ENCODE assay signal across 12 cellular contexts in the genomic region with DNA sequence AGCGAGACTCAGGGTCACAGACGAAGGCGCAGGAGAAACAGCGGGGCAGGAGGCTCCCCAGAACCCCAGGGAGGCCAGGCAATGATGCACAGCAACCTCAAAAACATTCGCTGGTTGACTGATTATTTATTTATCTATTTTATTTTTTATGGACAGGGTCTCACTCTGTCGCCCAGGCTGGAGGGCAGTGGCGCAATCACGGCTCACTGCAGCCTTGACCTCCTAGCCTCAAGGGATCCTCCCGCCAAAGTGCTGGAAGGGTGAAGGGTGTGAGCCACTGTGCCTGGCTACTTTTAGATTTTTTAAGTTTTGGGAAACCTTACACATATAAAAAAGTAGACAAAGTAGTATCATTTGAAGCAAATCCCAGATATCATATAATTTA.
DNase-seq lines count a peak whose midpoint lies in the region; ATAC-seq and TF ChIP-seq lines count a peak whose summit lies in the region.
"Had no signal": no experiment of that assay in that cellular context is flagged by ENCODE, and none has a peak within 500 bp of the region (broad histone marks: within the 10 kb centered on the region; RNA-seq: fewer than 3 reads in every experiment).

No MANE protein-coding gene starts in this region.

- H3K27me3 ChIP-seq in thoracic aorta (replicated peaks; ENCODE audit: insufficient read depth): no peaks in the 10 kb centered on the region

- peak overlapping the region; percentile 30 for H3K27ac Mint-ChIP-seq in activated CD8-positive, alpha-beta T cell treated with anti-CD3 and anti-CD28 coated beads, Interleukin-2, amount 10 ng/mL, durations not matched to agents 7 days and 5 days
- no peak overlapping the region for H3K27ac Mint-ChIP-seq in activated CD8-positive, alpha-beta T cell treated with anti-CD3 and anti-CD28 coated beads for 36 hours
- peak overlapping the region; percentile 54 for H3K27ac Mint-ChIP-seq in mesothelial cell of epicardium

- no peak for TF ChIP-seq CTCF in activated CD8-positive, alpha-beta T cell treated with anti-CD3 and anti-CD28 coated beads for 36 hours (IDR thresholded peaks at IDR 0.05)
- TF ChIP-seq CTCF in coronary artery (IDR thresholded peaks at IDR 0.05) (no peak), mesothelial cell of epicardium (IDR thresholded peaks at IDR 0.05; ENCODE audit: unreplicated experiment) (no peak), thoracic aorta (IDR thresholded peaks at IDR 0.05) (no peak)

- CTCF ChIA-PET in activated CD8-positive, alpha-beta T cell treated with anti-CD3 and anti-CD28 coated beads, Interleukin-2, amount 10 ng/mL, durations not matched to agents 7 days and 5 days (lab: Charles Lee): no interaction called here
- CTCF ChIA-PET in activated CD8-positive, alpha-beta T cell treated with anti-CD3 and anti-CD28 coated beads for 36 hours (lab: Charles Lee): no interaction called here

- H3K36me3 ChIP-seq in thoracic aorta: peaks cover 19% of the 10 kb centered on the region

- ATAC-seq in activated CD8-positive, alpha-beta T cell treated with anti-CD3 and anti-CD28 coated beads, Interleukin-2, amount 10 ng/mL, durations not matched to agents 7 days and 5 days: no peak
- ATAC-seq in activated CD8-positive, alpha-beta T cell treated with anti-CD3 and anti-CD28 coated beads for 36 hours: no peak
- ATAC-seq in thoracic aorta (ENCODE audit: insufficient number of reproducible peaks, low FRiP score, low read depth) (no peak), GM18861 (IDR thresholded peaks at IDR 0.05; ENCODE audit: unreplicated experiment) (no peak)

- H3K4me3 Mint-ChIP-seq in activated CD8-positive, alpha-beta T cell treated with anti-CD3 and anti-CD28 coated beads, Interleukin-2, amount 10 ng/mL, durations not matched to agents 7 days and 5 days: no peak overlapping the region
- no peak overlapping the region for H3K4me3 Mint-ChIP-seq in activated CD8-positive, alpha-beta T cell treated with anti-CD3 and anti-CD28 coated beads for 36 hours
- no peak overlapping the region for H3K4me3 Mint-ChIP-seq in mesothelial cell of epicardium
- H3K4me3 Mint-ChIP-seq: stimulated activated effector memory CD8-positive, alpha-beta T cell treated with anti-CD3 and anti-CD28 coated beads, Interleukin-12 subunit alpha, Interleukin-12 subunit beta, amount 100 ng/mL, for 72 hours had no signal

- no peaks in the 10 kb centered on the region for H3K9me3 Mint-ChIP-seq in activated CD8-positive, alpha-beta T cell treated with anti-CD3 and anti-CD28 coated beads, Interleukin-2, amount 10 ng/mL, durations not matched to agents 7 days and 5 days (ENCODE audit: insufficient read depth)
- H3K9me3 Mint-ChIP-seq in activated CD8-positive, alpha-beta T cell treated with anti-CD3 and anti-CD28 coated beads for 36 hours: no peaks in the 10 kb centered on the region
- H3K9me3 Mint-ChIP-seq in mesothelial cell of epicardium: no peaks in the 10 kb centered on the region
- H3K9me3 Mint-ChIP-seq: stimulated activated effector memory CD8-positive, alpha-beta T cell treated with anti-CD3 and anti-CD28 coated beads, Interleukin-12 subunit alpha, Interleukin-12 subunit beta, amount 100 ng/mL, for 72 hours had no signal

- H3K9me3 ChIP-seq in thoracic aorta: no peaks in the 10 kb centered on the region

- H3K4me3 ChIP-seq in coronary artery (peak overlapping the region; percentile 46), thoracic aorta (no peak overlapping the region)

- POLR2A ChIA-PET in activated CD8-positive, alpha-beta T cell treated with anti-CD3 and anti-CD28 coated beads, Interleukin-2, amount 10 ng/mL, durations not matched to agents 7 days and 5 days (lab: Charles Lee): no interaction called here
- POLR2A ChIA-PET in activated CD8-positive, alpha-beta T cell treated with anti-CD3 and anti-CD28 coated beads for 36 hours (lab: Charles Lee): no interaction called here

- H3K4me1 ChIP-seq in thoracic aorta (ENCODE audit: control insufficient read depth in 1 of 2, low read depth in 2 of 2): peaks cover 24 to 40% of the 10 kb centered on the region in 2 donors

- no peak for DNase-seq in activated CD8-positive, alpha-beta T cell treated with anti-CD3 and anti-CD28 coated beads, Interleukin-2, amount 10 ng/mL, durations not matched to agents 7 days and 5 days
- DNase-seq in activated CD8-positive, alpha-beta T cell treated with anti-CD3 and anti-CD28 coated beads for 36 hours: no peak
- no peak for DNase-seq in coronary artery (ENCODE audit: low spot score)
- DNase-seq in mesothelial cell of epicardium (ENCODE audit: low spot score in 2 of 2, unreplicated experiment in 2 of 2): no peak
- DNase-seq in thoracic aorta (ENCODE audit: low spot score): no peak
- no peak for DNase-seq in NOMO-1 treated with DMSO at 0.1 percent for 48 hours (lab: John Stamatoyannopoulos, UW; ENCODE audit: unreplicated experiment)
- DNase-seq in GF-D8 (lab: John Stamatoyannopoulos, UW): no peak
- DNase-seq: DMS153, KG1, NCI-H1930 had no signal

- H3K27ac ChIP-seq in coronary artery: peak overlapping the region; percentile 70 to 96
- H3K27ac ChIP-seq in thoracic aorta: peak overlapping the region; percentile 70 to 91

- peaks cover 45% of the 10 kb centered on the region for H3K36me3 Mint-ChIP-seq in activated CD8-positive, alpha-beta T cell treated with anti-CD3 and anti-CD28 coated beads, Interleukin-2, amount 10 ng/mL, durations not matched to agents 7 days and 5 days (ENCODE audit: low read depth)
- H3K36me3 Mint-ChIP-seq in activated CD8-positive, alpha-beta T cell treated with anti-CD3 and anti-CD28 coated beads for 36 hours (ENCODE audit: low read depth): peaks cover 30% of the 10 kb centered on the region
- peaks cover 20% of the 10 kb centered on the region for H3K36me3 Mint-ChIP-seq in mesothelial cell of epicardium

- peaks cover 48% of the 10 kb centered on the region for H3K4me1 Mint-ChIP-seq in activated CD8-positive, alpha-beta T cell treated with anti-CD3 and anti-CD28 coated beads, Interleukin-2, amount 10 ng/mL, durations not matched to agents 7 days and 5 days (ENCODE audit: low read depth)
- H3K4me1 Mint-ChIP-seq in activated CD8-positive, alpha-beta T cell treated with anti-CD3 and anti-CD28 coated beads for 36 hours (ENCODE audit: low read depth): peaks cover 46% of the 10 kb centered on the region
- H3K4me1 Mint-ChIP-seq in mesothelial cell of epicardium: peaks cover 16% of the 10 kb centered on the region

- no peaks in the 10 kb centered on the region for H3K27me3 Mint-ChIP-seq in activated CD8-positive, alpha-beta T cell treated with anti-CD3 and anti-CD28 coated beads, Interleukin-2, amount 10 ng/mL, durations not matched to agents 7 days and 5 days (ENCODE audit: low read depth)
- no peaks in the 10 kb centered on the region for H3K27me3 Mint-ChIP-seq in activated CD8-positive, alpha-beta T cell treated with anti-CD3 and anti-CD28 coated beads for 36 hours
- no peaks in the 10 kb centered on the region for H3K27me3 Mint-ChIP-seq in mesothelial cell of epicardium (ENCODE audit: low read depth)

- intact Hi-C loops in activated CD8-positive, alpha-beta T cell treated with anti-CD3 and anti-CD28 coated beads for 36 hours (cut with micrococcal nuclease): no loop called here
